Comparison of ENCODE assay signal across 12 cellular contexts in the genomic region with DNA sequence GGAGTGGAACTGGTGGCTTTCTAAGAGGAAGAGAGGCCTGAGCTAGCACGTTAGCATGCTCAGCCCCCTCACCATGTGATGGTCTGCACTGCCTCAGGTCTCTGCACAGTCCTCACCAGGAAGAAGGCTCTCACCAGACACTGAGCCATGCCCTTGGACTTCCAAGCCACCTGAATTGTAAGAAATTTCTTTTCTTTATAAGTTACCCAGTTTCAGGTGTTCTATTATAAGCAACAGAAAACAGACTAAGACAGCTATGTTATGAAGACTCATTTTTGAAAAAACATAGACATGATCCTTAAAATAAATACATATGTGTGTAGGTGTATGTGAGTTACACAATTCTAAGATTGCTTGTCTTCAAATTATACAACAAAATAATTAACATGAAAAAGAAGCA.
DNase-seq lines count a peak whose midpoint lies in the region; ATAC-seq lines count a peak whose summit lies in the region.
"Had no signal": no experiment of that assay in that cellular context is flagged by ENCODE, and none has a peak within 500 bp of the region (broad histone marks: within the 10 kb centered on the region; RNA-seq: fewer than 3 reads in every experiment).

No MANE protein-coding gene starts in this region.

- H3K27me3 Mint-ChIP-seq in activated naive CD8-positive, alpha-beta T cell treated with anti-CD3 and anti-CD28 coated beads, Interleukin-2, amount 10 ng/mL, durations not matched to agents 7 days and 5 days: peaks cover 17% of the 10 kb centered on the region
- H3K27me3 Mint-ChIP-seq in activated naive CD8-positive, alpha-beta T cell treated with anti-CD3 and anti-CD28 coated beads, Interleukin-2, amount 50 U/mL, for 24 hours: peaks cover 19% of the 10 kb centered on the region

- H3K9me3 ChIP-seq in skeletal muscle satellite cell (replicated peaks; ENCODE audit: low read length): no peaks in the 10 kb centered on the region

- no peaks in the 10 kb centered on the region for H3K36me3 ChIP-seq in skeletal muscle satellite cell (ENCODE audit: insufficient read depth, low read length)

- H3K36me3 Mint-ChIP-seq in activated naive CD8-positive, alpha-beta T cell treated with anti-CD3 and anti-CD28 coated beads, Interleukin-2, amount 10 ng/mL, durations not matched to agents 7 days and 5 days: no peaks in the 10 kb centered on the region
- no peaks in the 10 kb centered on the region for H3K36me3 Mint-ChIP-seq in activated naive CD8-positive, alpha-beta T cell treated with anti-CD3 and anti-CD28 coated beads, Interleukin-2, amount 50 U/mL, for 24 hours (ENCODE audit: low read depth)
- H3K36me3 Mint-ChIP-seq: activated naive CD4-positive, alpha-beta T cell treated with anti-CD3 and anti-CD28 coated beads, Interleukin-2, amount 10 ng/mL, durations not matched to agents 7 days and 5 days had no signal

- peaks cover 13% of the 10 kb centered on the region for H3K4me1 ChIP-seq in skeletal muscle satellite cell (ENCODE audit: control insufficient read depth, insufficient read depth, low read length)

- H3K9me3 Mint-ChIP-seq in activated naive CD8-positive, alpha-beta T cell treated with anti-CD3 and anti-CD28 coated beads, Interleukin-2, amount 10 ng/mL, durations not matched to agents 7 days and 5 days: no peaks in the 10 kb centered on the region
- no peaks in the 10 kb centered on the region for H3K9me3 Mint-ChIP-seq in activated naive CD8-positive, alpha-beta T cell treated with anti-CD3 and anti-CD28 coated beads, Interleukin-2, amount 50 U/mL, for 24 hours
- H3K9me3 Mint-ChIP-seq: activated naive CD4-positive, alpha-beta T cell treated with anti-CD3 and anti-CD28 coated beads, Interleukin-2, amount 10 ng/mL, durations not matched to agents 7 days and 5 days; HFFc6 had no signal

- in situ Hi-C loops in G401 (cut with HindIII; ENCODE audit: low sequenced_read_pairs): no loop called here

- peaks cover 10% of the 10 kb centered on the region for H3K4me1 Mint-ChIP-seq in activated naive CD8-positive, alpha-beta T cell treated with anti-CD3 and anti-CD28 coated beads, Interleukin-2, amount 10 ng/mL, durations not matched to agents 7 days and 5 days
- H3K4me1 Mint-ChIP-seq in activated naive CD8-positive, alpha-beta T cell treated with anti-CD3 and anti-CD28 coated beads, Interleukin-2, amount 50 U/mL, for 24 hours: peaks cover 13% of the 10 kb centered on the region

- POLR2A ChIA-PET in activated naive CD8-positive, alpha-beta T cell treated with anti-CD3 and anti-CD28 coated beads, Interleukin-2, amount 10 ng/mL, durations not matched to agents 7 days and 5 days (lab: Charles Lee): no interaction called here

- no peak for DNase-seq in activated naive CD8-positive, alpha-beta T cell treated with anti-CD3 and anti-CD28 coated beads, Interleukin-2, amount 10 ng/mL, durations not matched to agents 7 days and 5 days
- DNase-seq in activated naive CD8-positive, alpha-beta T cell treated with anti-CD3 and anti-CD28 coated beads, Interleukin-2, amount 50 U/mL, for 24 hours: no peak
- DNase-seq in G401 (ENCODE audit: low spot score) (no peak), NCI-H1048 (lab: John Stamatoyannopoulos, UW) (no peak), nucleus accumbens (lab: John Stamatoyannopoulos, UW) (no peak)
- DNase-seq: activated naive CD4-positive, alpha-beta T cell treated with anti-CD3 and anti-CD28 coated beads, Interleukin-2, amount 10 ng/mL, durations not matched to agents 7 days and 5 days; effector CD4-positive, alpha-beta T cell; NCI-H1436 had no signal

- H3K27me3 ChIP-seq in skeletal muscle satellite cell (ENCODE audit: control insufficient read depth, insufficient read depth, low read length): no peaks in the 10 kb centered on the region

- no peak overlapping the region for H3K9ac ChIP-seq in skeletal muscle satellite cell (ENCODE audit: low read depth, low read length)

- H3K4me3 Mint-ChIP-seq in activated naive CD8-positive, alpha-beta T cell treated with anti-CD3 and anti-CD28 coated beads, Interleukin-2, amount 10 ng/mL, durations not matched to agents 7 days and 5 days: peak overlapping the region; percentile 28
- no peak overlapping the region for H3K4me3 Mint-ChIP-seq in activated naive CD8-positive, alpha-beta T cell treated with anti-CD3 and anti-CD28 coated beads, Interleukin-2, amount 50 U/mL, for 24 hours
- H3K4me3 Mint-ChIP-seq: activated naive CD4-positive, alpha-beta T cell treated with anti-CD3 and anti-CD28 coated beads, Interleukin-2, amount 10 ng/mL, durations not matched to agents 7 days and 5 days; HFFc6 had no signal

- H3K27ac Mint-ChIP-seq in activated naive CD8-positive, alpha-beta T cell treated with anti-CD3 and anti-CD28 coated beads, Interleukin-2, amount 10 ng/mL, durations not matched to agents 7 days and 5 days: no peak overlapping the region
- H3K27ac Mint-ChIP-seq in activated naive CD8-positive, alpha-beta T cell treated with anti-CD3 and anti-CD28 coated beads, Interleukin-2, amount 50 U/mL, for 24 hours: no peak overlapping the region
- H3K27ac Mint-ChIP-seq: activated naive CD4-positive, alpha-beta T cell treated with anti-CD3 and anti-CD28 coated beads, Interleukin-2, amount 10 ng/mL, durations not matched to agents 7 days and 5 days; HFFc6 had no signal

- peak overlapping the region; percentile 48 for H3K4me2 ChIP-seq in skeletal muscle satellite cell (ENCODE audit: low read length)

- no peak overlapping the region for H3K4me3 ChIP-seq in skeletal muscle satellite cell (ENCODE audit: low read length)

- ATAC-seq in activated naive CD8-positive, alpha-beta T cell treated with anti-CD3 and anti-CD28 coated beads, Interleukin-2, amount 10 ng/mL, durations not matched to agents 7 days and 5 days (ENCODE audit: low read depth): no peak
- ATAC-seq in activated naive CD8-positive, alpha-beta T cell treated with anti-CD3 and anti-CD28 coated beads, Interleukin-2, amount 50 U/mL, for 24 hours: no peak
- ATAC-seq in GM21825 (IDR thresholded peaks at IDR 0.05; ENCODE audit: unreplicated experiment) (peak; percentile 68), HG03196 (IDR thresholded peaks at IDR 0.05; ENCODE audit: unreplicated experiment) (peak; percentile 54)

Comparison
In these comparisons a context has a peak if more than half of its experiments do, and no peak if none do; other contexts are left out.
1. ATAC-seq: peak in GM21825 (single experiment) and HG03196 (single experiment); none in activated naive CD8-positive, alpha-beta T cell treated with anti-CD3 and anti-CD28 coated beads, Interleukin-2, amount 10 ng/mL, durations not matched to agents 7 days and 5 days (single experiment) and activated naive CD8-positive, alpha-beta T cell treated with anti-CD3 and anti-CD28 coated beads, Interleukin-2, amount 50 U/mL, for 24 hours (single experiment).